Comparison of ENCODE assay signal across 1 cellular context in the genomic region with DNA sequence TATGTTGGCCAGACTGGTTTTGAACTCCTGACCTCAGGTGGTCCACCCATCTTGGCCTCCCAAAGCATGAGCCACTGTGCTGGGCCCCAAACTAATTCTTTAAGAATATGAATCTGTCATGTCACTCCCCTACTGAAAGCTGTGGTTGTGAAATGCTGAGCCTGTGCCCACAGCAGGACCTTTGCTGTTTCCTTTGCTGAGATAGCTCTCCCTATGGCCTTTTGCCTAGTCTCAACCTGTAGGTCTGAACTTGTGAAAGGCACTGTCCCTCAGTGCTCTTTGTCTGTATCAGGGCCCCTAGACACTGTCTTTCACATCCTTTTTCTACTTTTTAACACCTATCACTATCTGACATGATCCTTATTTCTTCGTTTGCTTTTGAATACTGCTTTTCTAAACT.
TF ChIP-seq lines count a peak whose summit lies in the region.

No MANE protein-coding gene starts in this region.

TF ChIP-seq in GM12878, 131 proteins besides CTCF, POLR2A, EP300 and RAD21 (continued from another document and continues in another):
- TF ChIP-seq, protein P1, sequence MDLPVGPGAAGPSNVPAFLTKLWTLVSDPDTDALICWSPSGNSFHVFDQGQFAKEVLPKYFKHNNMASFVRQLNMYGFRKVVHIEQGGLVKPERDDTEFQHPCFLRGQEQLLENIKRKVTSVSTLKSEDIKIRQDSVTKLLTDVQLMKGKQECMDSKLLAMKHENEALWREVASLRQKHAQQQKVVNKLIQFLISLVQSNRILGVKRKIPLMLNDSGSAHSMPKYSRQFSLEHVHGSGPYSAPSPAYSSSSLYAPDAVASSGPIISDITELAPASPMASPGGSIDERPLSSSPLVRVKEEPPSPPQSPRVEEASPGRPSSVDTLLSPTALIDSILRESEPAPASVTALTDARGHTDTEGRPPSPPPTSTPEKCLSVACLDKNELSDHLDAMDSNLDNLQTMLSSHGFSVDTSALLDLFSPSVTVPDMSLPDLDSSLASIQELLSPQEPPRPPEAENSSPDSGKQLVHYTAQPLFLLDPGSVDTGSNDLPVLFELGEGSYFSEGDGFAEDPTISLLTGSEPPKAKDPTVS (IDR thresholded peaks at IDR 0.05; ENCODE audit: low read depth, low read length): no peak
- TF ChIP-seq NR2F1 (conservative IDR thresholded peaks at IDR 0.05): peak; percentile 86
- TF ChIP-seq, protein P2, sequence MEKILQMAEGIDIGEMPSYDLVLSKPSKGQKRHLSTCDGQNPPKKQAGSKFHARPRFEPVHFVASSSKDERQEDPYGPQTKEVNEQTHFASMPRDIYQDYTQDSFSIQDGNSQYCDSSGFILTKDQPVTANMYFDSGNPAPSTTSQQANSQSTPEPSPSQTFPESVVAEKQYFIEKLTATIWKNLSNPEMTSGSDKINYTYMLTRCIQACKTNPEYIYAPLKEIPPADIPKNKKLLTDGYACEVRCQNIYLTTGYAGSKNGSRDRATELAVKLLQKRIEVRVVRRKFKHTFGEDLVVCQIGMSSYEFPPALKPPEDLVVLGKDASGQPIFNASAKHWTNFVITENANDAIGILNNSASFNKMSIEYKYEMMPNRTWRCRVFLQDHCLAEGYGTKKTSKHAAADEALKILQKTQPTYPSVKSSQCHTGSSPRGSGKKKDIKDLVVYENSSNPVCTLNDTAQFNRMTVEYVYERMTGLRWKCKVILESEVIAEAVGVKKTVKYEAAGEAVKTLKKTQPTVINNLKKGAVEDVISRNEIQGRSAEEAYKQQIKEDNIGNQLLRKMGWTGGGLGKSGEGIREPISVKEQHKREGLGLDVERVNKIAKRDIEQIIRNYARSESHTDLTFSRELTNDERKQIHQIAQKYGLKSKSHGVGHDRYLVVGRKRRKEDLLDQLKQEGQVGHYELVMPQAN (conservative IDR thresholded peaks at IDR 0.05): no peak
- TF ChIP-seq SMARCA5 (IDR thresholded peaks at IDR 0.05): no peak
- TF ChIP-seq IRF4 (IDR thresholded peaks at IDR 0.05; ENCODE audit: low read depth, low read length): no peak
- no peak for TF ChIP-seq BACH1 (IDR thresholded peaks at IDR 0.05; ENCODE audit: borderline replicate concordance)
- no peak for TF ChIP-seq SRF (IDR thresholded peaks at IDR 0.05; ENCODE audit: low read depth in 2 of 2, low read length in 2 of 2)
- TF ChIP-seq, protein P3, sequence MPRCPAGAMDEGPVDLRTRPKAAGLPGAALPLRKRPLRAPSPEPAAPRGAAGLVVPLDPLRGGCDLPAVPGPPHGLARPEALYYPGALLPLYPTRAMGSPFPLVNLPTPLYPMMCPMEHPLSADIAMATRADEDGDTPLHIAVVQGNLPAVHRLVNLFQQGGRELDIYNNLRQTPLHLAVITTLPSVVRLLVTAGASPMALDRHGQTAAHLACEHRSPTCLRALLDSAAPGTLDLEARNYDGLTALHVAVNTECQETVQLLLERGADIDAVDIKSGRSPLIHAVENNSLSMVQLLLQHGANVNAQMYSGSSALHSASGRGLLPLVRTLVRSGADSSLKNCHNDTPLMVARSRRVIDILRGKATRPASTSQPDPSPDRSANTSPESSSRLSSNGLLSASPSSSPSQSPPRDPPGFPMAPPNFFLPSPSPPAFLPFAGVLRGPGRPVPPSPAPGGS (IDR thresholded peaks at IDR 0.05; ENCODE audit: borderline replicate concordance, insufficient read depth, low read depth, low read length, poor library complexity, severe bottlenecking): no peak
- TF ChIP-seq NBN (IDR thresholded peaks at IDR 0.05): peak; percentile 84; the same call in 1 of the 2 replicates
- no peak for TF ChIP-seq TARDBP (IDR thresholded peaks at IDR 0.05; ENCODE audit: borderline replicate concordance)
- no peak for TF ChIP-seq TAF1 (IDR thresholded peaks at IDR 0.05; ENCODE audit: borderline replicate concordance, low read depth, low read length)
- TF ChIP-seq, protein P4, sequence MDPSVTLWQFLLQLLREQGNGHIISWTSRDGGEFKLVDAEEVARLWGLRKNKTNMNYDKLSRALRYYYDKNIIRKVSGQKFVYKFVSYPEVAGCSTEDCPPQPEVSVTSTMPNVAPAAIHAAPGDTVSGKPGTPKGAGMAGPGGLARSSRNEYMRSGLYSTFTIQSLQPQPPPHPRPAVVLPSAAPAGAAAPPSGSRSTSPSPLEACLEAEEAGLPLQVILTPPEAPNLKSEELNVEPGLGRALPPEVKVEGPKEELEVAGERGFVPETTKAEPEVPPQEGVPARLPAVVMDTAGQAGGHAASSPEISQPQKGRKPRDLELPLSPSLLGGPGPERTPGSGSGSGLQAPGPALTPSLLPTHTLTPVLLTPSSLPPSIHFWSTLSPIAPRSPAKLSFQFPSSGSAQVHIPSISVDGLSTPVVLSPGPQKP (IDR thresholded peaks at IDR 0.05; ENCODE audit: low read depth, low read length): no peak
- no peak for TF ChIP-seq KDM1A (IDR thresholded peaks at IDR 0.05; ENCODE audit: borderline replicate concordance)
- TF ChIP-seq, protein P5, sequence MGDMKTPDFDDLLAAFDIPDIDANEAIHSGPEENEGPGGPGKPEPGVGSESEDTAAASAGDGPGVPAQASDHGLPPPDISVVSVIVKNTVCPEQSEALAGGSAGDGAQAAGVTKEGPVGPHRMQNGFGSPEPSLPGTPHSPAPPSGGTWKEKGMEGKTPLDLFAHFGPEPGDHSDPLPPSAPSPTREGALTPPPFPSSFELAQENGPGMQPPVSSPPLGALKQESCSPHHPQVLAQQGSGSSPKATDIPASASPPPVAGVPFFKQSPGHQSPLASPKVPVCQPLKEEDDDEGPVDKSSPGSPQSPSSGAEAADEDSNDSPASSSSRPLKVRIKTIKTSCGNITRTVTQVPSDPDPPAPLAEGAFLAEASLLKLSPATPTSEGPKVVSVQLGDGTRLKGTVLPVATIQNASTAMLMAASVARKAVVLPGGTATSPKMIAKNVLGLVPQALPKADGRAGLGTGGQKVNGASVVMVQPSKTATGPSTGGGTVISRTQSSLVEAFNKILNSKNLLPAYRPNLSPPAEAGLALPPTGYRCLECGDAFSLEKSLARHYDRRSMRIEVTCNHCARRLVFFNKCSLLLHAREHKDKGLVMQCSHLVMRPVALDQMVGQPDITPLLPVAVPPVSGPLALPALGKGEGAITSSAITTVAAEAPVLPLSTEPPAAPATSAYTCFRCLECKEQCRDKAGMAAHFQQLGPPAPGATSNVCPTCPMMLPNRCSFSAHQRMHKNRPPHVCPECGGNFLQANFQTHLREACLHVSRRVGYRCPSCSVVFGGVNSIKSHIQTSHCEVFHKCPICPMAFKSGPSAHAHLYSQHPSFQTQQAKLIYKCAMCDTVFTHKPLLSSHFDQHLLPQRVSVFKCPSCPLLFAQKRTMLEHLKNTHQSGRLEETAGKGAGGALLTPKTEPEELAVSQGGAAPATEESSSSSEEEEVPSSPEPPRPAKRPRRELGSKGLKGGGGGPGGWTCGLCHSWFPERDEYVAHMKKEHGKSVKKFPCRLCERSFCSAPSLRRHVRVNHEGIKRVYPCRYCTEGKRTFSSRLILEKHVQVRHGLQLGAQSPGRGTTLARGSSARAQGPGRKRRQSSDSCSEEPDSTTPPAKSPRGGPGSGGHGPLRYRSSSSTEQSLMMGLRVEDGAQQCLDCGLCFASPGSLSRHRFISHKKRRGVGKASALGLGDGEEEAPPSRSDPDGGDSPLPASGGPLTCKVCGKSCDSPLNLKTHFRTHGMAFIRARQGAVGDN (IDR thresholded peaks at IDR 0.05): no peak
- no peak for TF ChIP-seq EZH2 (IDR thresholded peaks at IDR 0.05; ENCODE audit: borderline replicate concordance, control insufficient read depth, low read depth, low read length)
- no peak for TF ChIP-seq MYB (IDR thresholded peaks at IDR 0.05; ENCODE audit: borderline replicate concordance, low read depth, low read length)
- TF ChIP-seq JUND (IDR thresholded peaks at IDR 0.05; ENCODE audit: low read depth, low read length): no peak
- peak; percentile 30; the same call in 1 of the 2 replicates for TF ChIP-seq RUNX3 (IDR thresholded peaks at IDR 0.05; ENCODE audit: low read length)
- TF ChIP-seq, protein P6, sequence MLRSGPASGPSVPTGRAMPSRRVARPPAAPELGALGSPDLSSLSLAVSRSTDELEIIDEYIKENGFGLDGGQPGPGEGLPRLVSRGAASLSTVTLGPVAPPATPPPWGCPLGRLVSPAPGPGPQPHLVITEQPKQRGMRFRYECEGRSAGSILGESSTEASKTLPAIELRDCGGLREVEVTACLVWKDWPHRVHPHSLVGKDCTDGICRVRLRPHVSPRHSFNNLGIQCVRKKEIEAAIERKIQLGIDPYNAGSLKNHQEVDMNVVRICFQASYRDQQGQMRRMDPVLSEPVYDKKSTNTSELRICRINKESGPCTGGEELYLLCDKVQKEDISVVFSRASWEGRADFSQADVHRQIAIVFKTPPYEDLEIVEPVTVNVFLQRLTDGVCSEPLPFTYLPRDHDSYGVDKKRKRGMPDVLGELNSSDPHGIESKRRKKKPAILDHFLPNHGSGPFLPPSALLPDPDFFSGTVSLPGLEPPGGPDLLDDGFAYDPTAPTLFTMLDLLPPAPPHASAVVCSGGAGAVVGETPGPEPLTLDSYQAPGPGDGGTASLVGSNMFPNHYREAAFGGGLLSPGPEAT (IDR thresholded peaks at IDR 0.05; ENCODE audit: low read depth): peak; percentile 49; the same call in 1 of the 2 replicates
- TF ChIP-seq, protein P7, sequence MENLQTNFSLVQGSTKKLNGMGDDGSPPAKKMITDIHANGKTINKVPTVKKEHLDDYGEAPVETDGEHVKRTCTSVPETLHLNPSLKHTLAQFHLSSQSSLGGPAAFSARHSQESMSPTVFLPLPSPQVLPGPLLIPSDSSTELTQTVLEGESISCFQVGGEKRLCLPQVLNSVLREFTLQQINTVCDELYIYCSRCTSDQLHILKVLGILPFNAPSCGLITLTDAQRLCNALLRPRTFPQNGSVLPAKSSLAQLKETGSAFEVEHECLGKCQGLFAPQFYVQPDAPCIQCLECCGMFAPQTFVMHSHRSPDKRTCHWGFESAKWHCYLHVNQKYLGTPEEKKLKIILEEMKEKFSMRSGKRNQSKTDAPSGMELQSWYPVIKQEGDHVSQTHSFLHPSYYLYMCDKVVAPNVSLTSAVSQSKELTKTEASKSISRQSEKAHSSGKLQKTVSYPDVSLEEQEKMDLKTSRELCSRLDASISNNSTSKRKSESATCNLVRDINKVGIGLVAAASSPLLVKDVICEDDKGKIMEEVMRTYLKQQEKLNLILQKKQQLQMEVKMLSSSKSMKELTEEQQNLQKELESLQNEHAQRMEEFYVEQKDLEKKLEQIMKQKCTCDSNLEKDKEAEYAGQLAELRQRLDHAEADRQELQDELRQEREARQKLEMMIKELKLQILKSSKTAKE (IDR thresholded peaks at IDR 0.05; ENCODE audit: low read depth, poor library complexity, severe bottlenecking): peak; percentile 39
- TF ChIP-seq, protein P8, sequence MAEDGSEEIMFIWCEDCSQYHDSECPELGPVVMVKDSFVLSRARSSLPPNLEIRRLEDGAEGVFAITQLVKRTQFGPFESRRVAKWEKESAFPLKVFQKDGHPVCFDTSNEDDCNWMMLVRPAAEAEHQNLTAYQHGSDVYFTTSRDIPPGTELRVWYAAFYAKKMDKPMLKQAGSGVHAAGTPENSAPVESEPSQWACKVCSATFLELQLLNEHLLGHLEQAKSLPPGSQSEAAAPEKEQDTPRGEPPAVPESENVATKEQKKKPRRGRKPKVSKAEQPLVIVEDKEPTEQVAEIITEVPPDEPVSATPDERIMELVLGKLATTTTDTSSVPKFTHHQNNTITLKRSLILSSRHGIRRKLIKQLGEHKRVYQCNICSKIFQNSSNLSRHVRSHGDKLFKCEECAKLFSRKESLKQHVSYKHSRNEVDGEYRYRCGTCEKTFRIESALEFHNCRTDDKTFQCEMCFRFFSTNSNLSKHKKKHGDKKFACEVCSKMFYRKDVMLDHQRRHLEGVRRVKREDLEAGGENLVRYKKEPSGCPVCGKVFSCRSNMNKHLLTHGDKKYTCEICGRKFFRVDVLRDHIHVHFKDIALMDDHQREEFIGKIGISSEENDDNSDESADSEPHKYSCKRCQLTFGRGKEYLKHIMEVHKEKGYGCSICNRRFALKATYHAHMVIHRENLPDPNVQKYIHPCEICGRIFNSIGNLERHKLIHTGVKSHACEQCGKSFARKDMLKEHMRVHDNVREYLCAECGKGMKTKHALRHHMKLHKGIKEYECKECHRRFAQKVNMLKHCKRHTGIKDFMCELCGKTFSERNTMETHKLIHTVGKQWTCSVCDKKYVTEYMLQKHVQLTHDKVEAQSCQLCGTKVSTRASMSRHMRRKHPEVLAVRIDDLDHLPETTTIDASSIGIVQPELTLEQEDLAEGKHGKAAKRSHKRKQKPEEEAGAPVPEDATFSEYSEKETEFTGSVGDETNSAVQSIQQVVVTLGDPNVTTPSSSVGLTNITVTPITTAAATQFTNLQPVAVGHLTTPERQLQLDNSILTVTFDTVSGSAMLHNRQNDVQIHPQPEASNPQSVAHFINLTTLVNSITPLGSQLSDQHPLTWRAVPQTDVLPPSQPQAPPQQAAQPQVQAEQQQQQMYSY (CRISPR knock-in tag; IDR thresholded peaks at IDR 0.05): no peak
- no peak for TF ChIP-seq ZNF622 (IDR thresholded peaks at IDR 0.05)
- no peak for TF ChIP-seq SMAD1 (IDR thresholded peaks at IDR 0.05; ENCODE audit: low read depth, partially characterized antibody)
- TF ChIP-seq, protein P9, sequence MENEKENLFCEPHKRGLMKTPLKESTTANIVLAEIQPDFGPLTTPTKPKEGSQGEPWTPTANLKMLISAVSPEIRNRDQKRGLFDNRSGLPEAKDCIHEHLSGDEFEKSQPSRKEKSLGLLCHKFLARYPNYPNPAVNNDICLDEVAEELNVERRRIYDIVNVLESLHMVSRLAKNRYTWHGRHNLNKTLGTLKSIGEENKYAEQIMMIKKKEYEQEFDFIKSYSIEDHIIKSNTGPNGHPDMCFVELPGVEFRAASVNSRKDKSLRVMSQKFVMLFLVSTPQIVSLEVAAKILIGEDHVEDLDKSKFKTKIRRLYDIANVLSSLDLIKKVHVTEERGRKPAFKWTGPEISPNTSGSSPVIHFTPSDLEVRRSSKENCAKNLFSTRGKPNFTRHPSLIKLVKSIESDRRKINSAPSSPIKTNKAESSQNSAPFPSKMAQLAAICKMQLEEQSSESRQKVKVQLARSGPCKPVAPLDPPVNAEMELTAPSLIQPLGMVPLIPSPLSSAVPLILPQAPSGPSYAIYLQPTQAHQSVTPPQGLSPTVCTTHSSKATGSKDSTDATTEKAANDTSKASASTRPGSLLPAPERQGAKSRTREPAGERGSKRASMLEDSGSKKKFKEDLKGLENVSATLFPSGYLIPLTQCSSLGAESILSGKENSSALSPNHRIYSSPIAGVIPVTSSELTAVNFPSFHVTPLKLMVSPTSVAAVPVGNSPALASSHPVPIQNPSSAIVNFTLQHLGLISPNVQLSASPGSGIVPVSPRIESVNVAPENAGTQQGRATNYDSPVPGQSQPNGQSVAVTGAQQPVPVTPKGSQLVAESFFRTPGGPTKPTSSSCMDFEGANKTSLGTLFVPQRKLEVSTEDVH (IDR thresholded peaks at IDR 0.05; ENCODE audit: low read depth, partially characterized antibody): no peak
- no peak for TF ChIP-seq MYC (IDR thresholded peaks at IDR 0.05; ENCODE audit: insufficient read depth, insufficient read length, insufficient replicate concordance, low read length, severe bottlenecking)
- TF ChIP-seq FOXM1 (IDR thresholded peaks at IDR 0.05; ENCODE audit: low read depth, low read length): no peak
